In the genomic region with DNA sequence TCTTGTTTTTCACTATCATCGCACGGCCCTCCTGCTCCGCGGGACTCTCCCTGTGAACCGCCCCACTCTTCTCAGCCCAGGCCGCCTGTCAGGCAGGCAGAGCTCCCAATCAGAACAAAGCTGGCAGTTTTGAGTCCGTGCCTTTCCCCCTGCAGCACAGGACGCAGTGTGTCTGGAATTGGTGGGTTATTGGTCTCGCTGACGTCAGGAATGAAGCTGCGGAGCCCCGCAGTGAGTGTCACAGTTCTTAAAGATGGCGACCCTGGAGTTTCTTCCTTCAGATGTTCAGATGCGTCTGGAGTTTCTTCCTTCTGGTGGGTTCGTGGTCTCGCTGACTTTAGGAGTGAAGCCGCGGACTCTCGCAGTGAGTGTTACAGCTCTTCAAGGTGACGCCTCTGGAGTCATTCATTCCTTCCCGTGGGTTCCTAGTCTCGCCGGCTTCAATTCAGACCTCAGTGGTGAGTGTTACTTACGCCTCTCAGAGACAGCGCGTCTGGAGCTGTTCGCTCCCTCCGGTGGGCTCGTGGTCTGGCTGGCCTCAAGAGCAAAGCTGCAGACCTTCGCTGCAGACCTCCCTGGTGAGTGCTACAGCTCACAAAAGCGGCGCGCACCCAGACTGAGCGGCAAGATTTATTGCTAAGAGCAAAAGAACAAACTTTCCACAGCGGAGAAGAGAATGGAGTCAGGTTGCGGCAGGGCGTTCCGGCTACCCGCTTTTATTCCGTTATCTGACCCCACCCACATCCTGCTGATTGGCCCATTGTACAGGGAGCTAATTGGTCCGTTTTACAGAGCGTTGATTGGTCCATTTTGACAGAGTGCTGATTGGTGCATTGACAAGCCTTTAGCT, we compare ENCODE assay signal across 18 cellular contexts. TPM values are rescaled to one million over a fixed set of nuclear protein-coding genes. Genes with fewer than 3 reads are reported as not detected.
DNase-seq lines count a peak whose midpoint lies in the region; ATAC-seq and TF ChIP-seq lines count a peak whose summit lies in the region.
"Had no signal": no experiment of that assay in that cellular context is flagged by ENCODE, and none has a peak within 500 bp of the region (broad histone marks: within the 10 kb centered on the region; RNA-seq: fewer than 3 reads in every experiment).

No MANE protein-coding gene starts in this region.

- CTCF ChIA-PET in activated CD4-positive, alpha-beta memory T cell treated with anti-CD3 and anti-CD28 coated beads, Interleukin-2, amount 10 ng/mL, durations not matched to agents 7 days and 5 days (lab: Charles Lee): no interaction called here
- CTCF ChIA-PET in activated CD4-positive, alpha-beta memory T cell treated with anti-CD3 and anti-CD28 coated beads for 36 hours (lab: Charles Lee): no interaction called here

- H3K9me3 ChIP-seq in MG63: 0 out of 2 replicates have a peak, but pooled peaks cover 2% of the 10 kb centered on the region
- no peaks in the 10 kb centered on the region for H3K9me3 ChIP-seq in left lung
- H3K9me3 ChIP-seq in testis: no peaks in the 10 kb centered on the region
- H3K9me3 ChIP-seq: HAP-1 had no signal

- H3K4me3 ChIP-seq in MG63 (peak overlapping the region; percentile 14), left lung (no peak overlapping the region), testis (peak overlapping the region; percentile 51 to 53)
- H3K4me3 ChIP-seq: HAP-1 had no signal

- TF ChIP-seq POLR2A in testis (IDR thresholded peaks at IDR 0.05): no peak

- POLR2A ChIA-PET in activated CD4-positive, alpha-beta memory T cell treated with anti-CD3 and anti-CD28 coated beads, Interleukin-2, amount 10 ng/mL, durations not matched to agents 7 days and 5 days (lab: Charles Lee): no interaction called here
- POLR2A ChIA-PET in activated CD4-positive, alpha-beta memory T cell treated with anti-CD3 and anti-CD28 coated beads for 36 hours (lab: Charles Lee): no interaction called here

- DNase-seq in activated CD4-positive, alpha-beta memory T cell treated with anti-CD3 and anti-CD28 coated beads, Interleukin-2, amount 10 ng/mL, durations not matched to agents 7 days and 5 days: peak; percentile 15
- DNase-seq in activated CD4-positive, alpha-beta memory T cell treated with anti-CD3 and anti-CD28 coated beads for 36 hours: no peak
- DNase-seq in MG63: peak; percentile 51
- peak in 1 of 2 donors; percentile 57 for DNase-seq in left lung
- DNase-seq in testis: peak; percentile 80
- no peak for DNase-seq in CD1c-positive myeloid dendritic cell (ENCODE audit: extremely low spot score)
- DNase-seq in left lobe of liver (ENCODE audit: low spot score): no peak
- DNase-seq: activated naive CD4-positive, alpha-beta T cell treated with Interleukin-2 at 50 U/mL for 16 hours; KG1; NCI-H1694; NCI-H524 treated with DMSO at 0.1 percent for 48 hours; stimulated activated CD4-positive, alpha-beta T cell treated with anti-CD3 and anti-CD28 coated beads, Interleukin-12 subunit alpha, Interleukin-12 subunit beta, amount 100 ng/mL, for 4 hours; T1000 had no signal

- no peak overlapping the region for H3K4me3 Mint-ChIP-seq in activated CD4-positive, alpha-beta memory T cell treated with anti-CD3 and anti-CD28 coated beads, Interleukin-2, amount 10 ng/mL, durations not matched to agents 7 days and 5 days
- H3K4me3 Mint-ChIP-seq in activated CD4-positive, alpha-beta memory T cell treated with anti-CD3 and anti-CD28 coated beads for 36 hours: no peak overlapping the region
- H3K4me3 Mint-ChIP-seq: neural crest cell had no signal

- H3K36me3 Mint-ChIP-seq in activated CD4-positive, alpha-beta memory T cell treated with anti-CD3 and anti-CD28 coated beads, Interleukin-2, amount 10 ng/mL, durations not matched to agents 7 days and 5 days (ENCODE audit: low read depth): no peaks in the 10 kb centered on the region
- no peaks in the 10 kb centered on the region for H3K36me3 Mint-ChIP-seq in activated CD4-positive, alpha-beta memory T cell treated with anti-CD3 and anti-CD28 coated beads for 36 hours

- H3K9me3 Mint-ChIP-seq in activated CD4-positive, alpha-beta memory T cell treated with anti-CD3 and anti-CD28 coated beads, Interleukin-2, amount 10 ng/mL, durations not matched to agents 7 days and 5 days: no peaks in the 10 kb centered on the region
- H3K9me3 Mint-ChIP-seq in activated CD4-positive, alpha-beta memory T cell treated with anti-CD3 and anti-CD28 coated beads for 36 hours: no peaks in the 10 kb centered on the region
- H3K9me3 Mint-ChIP-seq: neural crest cell had no signal

- H3K27ac ChIP-seq in left lung: no peak overlapping the region
- peak overlapping the region in 1 of 2 donors; percentile 9 for H3K27ac ChIP-seq in testis
- H3K27ac ChIP-seq: RWPE1 had no signal

- peaks cover 12% of the 10 kb centered on the region; the same call in 1 of the 2 replicates for H3K27me3 ChIP-seq in MG63
- no peaks in the 10 kb centered on the region for H3K27me3 ChIP-seq in left lung
- H3K27me3 ChIP-seq in testis: no peaks in the 10 kb centered on the region

- ATAC-seq in left lung: peak; percentile 4
- no peak for ATAC-seq in left lobe of liver
- no peak for ATAC-seq in GM18907 (IDR thresholded peaks at IDR 0.05; ENCODE audit: unreplicated experiment)

- intact Hi-C loops in activated CD4-positive, alpha-beta memory T cell treated with anti-CD3 and anti-CD28 coated beads for 36 hours (cut with micrococcal nuclease): no loop called here
- intact Hi-C loops in left lung (cut with DNase I) (no loop called here), testis (cut with DNase I; ENCODE audit: low total_unique reads) (no loop called here)

- H3K4me1 ChIP-seq in left lung (no peaks in the 10 kb centered on the region), testis (no peaks in the 10 kb centered on the region)
- H3K4me1 ChIP-seq: HAP-1 had no signal

- H3K27ac Mint-ChIP-seq in activated CD4-positive, alpha-beta memory T cell treated with anti-CD3 and anti-CD28 coated beads, Interleukin-2, amount 10 ng/mL, durations not matched to agents 7 days and 5 days: no peak overlapping the region
- no peak overlapping the region for H3K27ac Mint-ChIP-seq in activated CD4-positive, alpha-beta memory T cell treated with anti-CD3 and anti-CD28 coated beads for 36 hours

- TF ChIP-seq CTCF in left lung (IDR thresholded peaks at IDR 0.05) (no peak), testis (IDR thresholded peaks at IDR 0.05) (no peak)

- H3K4me1 Mint-ChIP-seq in activated CD4-positive, alpha-beta memory T cell treated with anti-CD3 and anti-CD28 coated beads, Interleukin-2, amount 10 ng/mL, durations not matched to agents 7 days and 5 days: no peaks in the 10 kb centered on the region
- no peaks in the 10 kb centered on the region for H3K4me1 Mint-ChIP-seq in activated CD4-positive, alpha-beta memory T cell treated with anti-CD3 and anti-CD28 coated beads for 36 hours (ENCODE audit: low read depth)
- H3K4me1 Mint-ChIP-seq: neural crest cell had no signal

- H3K36me3 ChIP-seq in MG63 (no peaks in the 10 kb centered on the region), left lung (no peaks in the 10 kb centered on the region), testis (ENCODE audit: low read depth, missing control alignments) (no peaks in the 10 kb centered on the region)
- H3K36me3 ChIP-seq: HAP-1 had no signal

- H3K27me3 Mint-ChIP-seq in activated CD4-positive, alpha-beta memory T cell treated with anti-CD3 and anti-CD28 coated beads, Interleukin-2, amount 10 ng/mL, durations not matched to agents 7 days and 5 days: no peaks in the 10 kb centered on the region
- H3K27me3 Mint-ChIP-seq in activated CD4-positive, alpha-beta memory T cell treated with anti-CD3 and anti-CD28 coated beads for 36 hours: no peaks in the 10 kb centered on the region

- 51 to 59% methylated on average over 40 to 42 of the region's 42 CpGs for WGBS in testis, 2 donors

RNA-seq across cellular contexts. Expression of gene ZDHHC11B, which starts 7.4 kb away (rescaled TPM):
- total RNA-seq in activated CD4-positive, alpha-beta memory T cell treated with anti-CD3 and anti-CD28 coated beads, Interleukin-2, amount 10 ng/mL, durations not matched to agents 7 days and 5 days: not detected
- under 1 TPM; 0.34 to 0.67 TPM for total RNA-seq in activated CD4-positive, alpha-beta memory T cell treated with anti-CD3 and anti-CD28 coated beads for 36 hours
- not detected in 2 replicates for total RNA-seq in MG63 (2014; rRNA removed; shearing (Covaris generic); ENCODE audit: low replicate concordance)
- total RNA-seq in left lung: 10 to 100 TPM in 1 of 2 donors, 1 to 10 TPM in 1; 8.4 to 26.4 TPM
- total RNA-seq in testis: 1 to 10 TPM; 3.0 to 9.0 TPM
- 4.6 TPM for polyA plus RNA-seq in testis (ENCODE audit: insufficient read depth, low read depth, low replicate concordance)
- total RNA-seq in left lobe of liver: 6.1 TPM
- total RNA-seq: glomerular endothelial cell had no signal

Comparison
In these comparisons a context has a peak if more than half of its experiments do, and no peak if none do; other contexts are left out.
1. DNase-seq: peak in activated CD4-positive, alpha-beta memory T cell treated with anti-CD3 and anti-CD28 coated beads, Interleukin-2, amount 10 ng/mL, durations not matched to agents 7 days and 5 days (single experiment), MG63 (single experiment) and testis (single experiment); none in activated CD4-positive, alpha-beta memory T cell treated with anti-CD3 and anti-CD28 coated beads for 36 hours (single experiment), CD1c-positive myeloid dendritic cell (single experiment) and left lobe of liver (single experiment).
2. H3K4me3 ChIP-seq: peak in MG63 (single experiment) and testis (2 of 2); none in left lung (0 of 2).